ENCODE assay signal across 10 cellular contexts in the genomic region with DNA sequence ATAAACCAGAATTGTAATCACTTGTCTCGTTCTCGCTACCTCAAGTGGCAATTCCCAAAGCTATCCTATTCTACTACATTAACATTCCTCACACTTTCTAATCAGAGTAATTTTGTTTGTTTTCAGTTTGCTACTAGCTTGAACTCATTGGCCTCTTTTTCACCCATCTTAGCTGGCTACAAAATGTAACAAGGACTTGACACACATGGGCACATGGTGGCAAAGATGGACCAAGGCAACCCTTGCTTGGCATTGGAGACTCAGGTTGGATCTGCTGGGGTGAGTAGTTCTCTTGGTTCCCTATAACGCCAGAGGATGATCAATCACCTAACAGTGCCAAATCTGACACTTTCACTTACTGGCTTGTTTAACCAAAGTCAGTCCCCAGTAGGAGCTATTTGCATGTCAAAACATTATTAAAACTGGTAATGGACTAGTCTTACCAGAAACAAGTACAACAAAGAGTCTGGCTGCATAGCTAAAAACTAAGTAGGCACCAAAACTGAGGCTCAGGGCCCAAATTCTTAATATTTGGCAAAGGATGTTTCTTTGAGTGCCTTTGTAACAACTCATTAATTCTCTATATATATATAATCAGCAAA. TPM values are rescaled to one million over a fixed set of nuclear protein-coding genes. Genes with fewer than 3 reads are reported as not detected.
A peak's percentile ranks its signal among the peaks of the same experiment; 100 is the strongest.
DNase-seq lines count a peak whose midpoint lies in the region; ATAC-seq and TF ChIP-seq lines count a peak whose summit lies in the region.
"Had no signal": no experiment of that assay in that cellular context is flagged by ENCODE, and none has a peak within 500 bp of the region (broad histone marks: within the 10 kb centered on the region; RNA-seq: fewer than 3 reads in every experiment).

No MANE protein-coding gene starts in this region.

- H3K27me3 Mint-ChIP-seq in CD4-positive, alpha-beta T cell: no peaks in the 10 kb centered on the region
- H3K27me3 Mint-ChIP-seq in T-helper 17 cell: peaks cover 8% of the 10 kb centered on the region

- H3K27me3 ChIP-seq in CD4-positive, alpha-beta T cell (ENCODE audit: control insufficient read depth, insufficient read depth, low read length): no peaks in the 10 kb centered on the region

- H3K36me3 ChIP-seq in mucosa of descending colon (ENCODE audit: low read depth): no peaks in the 10 kb centered on the region

- POLR2A ChIA-PET in CD4-positive, alpha-beta T cell (lab: Charles Lee): interaction anchor here (0.8 kb wide), 1 partner anchor 433 kb away, joined by 3 read pairs; a partner anchor contains a TSS

- peak overlapping the region; percentile 72 for H3K4me3 Mint-ChIP-seq in CD4-positive, alpha-beta T cell
- H3K4me3 Mint-ChIP-seq in T-helper 17 cell: peak overlapping the region; percentile 58

- no peak overlapping the region for H3K4me3 ChIP-seq in mucosa of descending colon

- H3K9me3 ChIP-seq in CD4-positive, alpha-beta T cell (ENCODE audit: control insufficient read depth, low read length): no peaks in the 10 kb centered on the region
- H3K9me3 ChIP-seq in T-helper 17 cell (ENCODE audit: control insufficient read depth, low read length, poor library complexity, severe bottlenecking) (no peaks in the 10 kb centered on the region), mucosa of descending colon (no peaks in the 10 kb centered on the region)

- no peak for DNase-seq in CD4-positive, alpha-beta T cell
- DNase-seq in T-helper 17 cell: no peak
- peak; percentile 13 for DNase-seq in medulla oblongata (ENCODE audit: extremely low spot score)
- DNase-seq in mucosa of descending colon: no peak
- no peak for DNase-seq in occipital lobe (lab: John Stamatoyannopoulos, UW)
- no peak for DNase-seq in sciatic nerve (ENCODE audit: low spot score)
- DNase-seq: NCI-H2029 treated with DMSO at 0.1 percent for 48 hours had no signal

- TF ChIP-seq CTCF in CD4-positive, alpha-beta T cell (IDR thresholded peaks at IDR 0.05): no peak
- TF ChIP-seq CTCF in mucosa of descending colon (IDR thresholded peaks at IDR 0.05): no peak

- H3K4me1 ChIP-seq in mucosa of descending colon (ENCODE audit: low read depth): peaks cover 18% of the 10 kb centered on the region

- ATAC-seq in CD4-positive, alpha-beta T cell (ENCODE audit: poor library complexity): no peak
- ATAC-seq in GM21390 (IDR thresholded peaks at IDR 0.05; ENCODE audit: unreplicated experiment) (peak; percentile 28), T-helper 17 cell (no peak), mucosa of descending colon (no peak), sciatic nerve (no peak), GM19463 (IDR thresholded peaks at IDR 0.05; ENCODE audit: unreplicated experiment) (no peak)
- ATAC-seq: left lobe of liver had no signal

- H3K27ac Mint-ChIP-seq in CD4-positive, alpha-beta T cell: peak overlapping the region; percentile 18
- H3K27ac Mint-ChIP-seq in T-helper 17 cell: peak overlapping the region; percentile 45

- H3K36me3 Mint-ChIP-seq in CD4-positive, alpha-beta T cell (ENCODE audit: low read depth): peaks cover 8% of the 10 kb centered on the region
- peaks cover 3% of the 10 kb centered on the region for H3K36me3 Mint-ChIP-seq in T-helper 17 cell (ENCODE audit: low read depth)

- H3K9me3 Mint-ChIP-seq in CD4-positive, alpha-beta T cell: no peaks in the 10 kb centered on the region

- intact Hi-C loops in CD4-positive, alpha-beta T cell (cut with DNase I, micrococcal nuclease): loop anchor here (5.0 to 10.0 kb wide), 3 partner anchors 73 to 133 kb away; a partner anchor contains a TSS
- intact Hi-C loops in mucosa of descending colon (cut with DNase I, micrococcal nuclease): no loop called here
- intact Hi-C loops in sciatic nerve (cut with DNase I): loop anchor here (10.0 kb wide), 1 partner anchor 75 kb away; no protein-coding TSS in a partner anchor

- H3K27ac ChIP-seq in CD4-positive, alpha-beta T cell (ENCODE audit: low read depth, low read length): no peak overlapping the region

- peaks cover 65% of the 10 kb centered on the region for H3K4me1 Mint-ChIP-seq in CD4-positive, alpha-beta T cell (ENCODE audit: low read depth)
- peaks cover 23% of the 10 kb centered on the region for H3K4me1 Mint-ChIP-seq in T-helper 17 cell

- CTCF ChIA-PET in CD4-positive, alpha-beta T cell (lab: Charles Lee): interaction anchor here (1.4 kb wide), 1 partner anchor 23 kb away, joined by 3 read pairs; no protein-coding TSS in a partner anchor

RNA-seq across cellular contexts. Expression of a gene that starts 1.9 kb away (rescaled TPM):
- total RNA-seq in CD4-positive, alpha-beta T cell: 1 to 10 TPM; 5.2 to 5.6 TPM
- 1 to 10 TPM; 2.5 to 5.6 TPM for total RNA-seq in T-helper 17 cell
- 10 to 100 TPM; 14.6 to 20.0 (median 19.8) TPM for total RNA-seq in mucosa of descending colon
- total RNA-seq in occipital lobe: 40.2 TPM
- total RNA-seq in sciatic nerve: 37.8 TPM

Comparison
In these comparisons a context has a peak if more than half of its experiments do, and no peak if none do; other contexts are left out.
1. intact Hi-C loops: an anchor here in CD4-positive, alpha-beta T cell (5.0 to 10.0 kb wide) and sciatic nerve (10.0 kb wide); none called in mucosa of descending colon.